In genomic region chr18:3703732-3704176, GRCh38 we compare ENCODE assay signal across 8 cellular contexts.
A peak's percentile ranks its signal among the peaks of the same experiment; 100 is the strongest.
DNase-seq lines count a peak whose midpoint lies in the region; ATAC-seq, FAIRE-seq and TF ChIP-seq lines count a peak whose summit lies in the region.

No MANE protein-coding gene starts in this region.

- TF ChIP-seq EP300 in H1 (IDR thresholded peaks at IDR 0.05; ENCODE audit: borderline replicate concordance in 1 of 2, low read depth in 2 of 2, low read length in 2 of 2): no peak

- no peak overlapping the region; the same call in 1 of the 2 replicates for H2BK12ac ChIP-seq in H1 (ENCODE audit: low read depth, low read length)

- H3K79me2 ChIP-seq in H1 (ENCODE audit: control insufficient read depth in 1 of 2, insufficient read depth in 2 of 2, low read length in 2 of 2) (no peaks in the 10 kb centered on the region), mesendoderm (ENCODE audit: control insufficient read depth, insufficient read depth, low read length) (no peaks in the 10 kb centered on the region)

- H3K56ac ChIP-seq in H1 (replicated peaks; ENCODE audit: insufficient read length, low read depth, low read length): no peak overlapping the region
- H3K56ac ChIP-seq in mesendoderm (ENCODE audit: low read length): no peak overlapping the region

- no peak overlapping the region for H3K14ac ChIP-seq in H1 (ENCODE audit: insufficient read length)

- H3K4me2 ChIP-seq in H1 (ENCODE audit: insufficient read depth in 1 of 2, low read depth in 2 of 2, low read length in 2 of 2): no peak overlapping the region
- no peak overlapping the region for H3K4me2 ChIP-seq in mesendoderm (ENCODE audit: low read length)

- no peak overlapping the region for H3K4me3 ChIP-seq in H1 (ENCODE audit: extremely low read depth in 1 of 4, insufficient read depth in 2 of 4, low read depth in 3 of 4, low read length in 4 of 4)
- H3K4me3 ChIP-seq in mesendoderm (ENCODE audit: low read length): no peak overlapping the region
- H3K4me3 ChIP-seq in upper lobe of right lung: no peak overlapping the region

- H2BK120ac ChIP-seq in H1 (replicated peaks; ENCODE audit: low read depth, low read length) (no peak overlapping the region), mesendoderm (ENCODE audit: low read depth, low read length) (no peak overlapping the region)

- POLR2A ChIA-PET in RWPE1 (lab: Yijun Ruan, JAX; ENCODE audit: low non-redundant PET): no interaction called here
- POLR2A ChIA-PET in H1 (lab: Charles Lee; ENCODE audit: partially characterized antibody): no interaction called here

- H3K4me1 ChIP-seq in H1 (replicated peaks in 1 of 4; ENCODE audit: control insufficient read depth in 3 of 4, insufficient read depth in 4 of 4, low read length in 3 of 4): 0 out of 7 replicates have a peak, but pooled peaks cover 0 to 2% (median 0%) of the 10 kb centered on the region in 4 experiments
- no peaks in the 10 kb centered on the region for H3K4me1 ChIP-seq in mesendoderm (ENCODE audit: control insufficient read depth, low read depth, low read length)
- H3K4me1 ChIP-seq in upper lobe of right lung: no peaks in the 10 kb centered on the region

- no peaks in the 10 kb centered on the region for H3K79me1 ChIP-seq in H1 (ENCODE audit: low read depth, low read length)
- no peaks in the 10 kb centered on the region for H3K79me1 ChIP-seq in mesendoderm (ENCODE audit: low read length)

- H3K18ac ChIP-seq in H1 (ENCODE audit: extremely low read depth, low read length) (no peak overlapping the region), mesendoderm (ENCODE audit: low read length) (no peak overlapping the region)

- no peaks in the 10 kb centered on the region for H4K20me1 ChIP-seq in H1 (replicated peaks in 1 of 2; ENCODE audit: control insufficient read depth in 1 of 2, insufficient read depth in 2 of 2, low read length in 2 of 2)

- DNase-seq in DMS53 (lab: John Stamatoyannopoulos, UW): peak; percentile 92
- DNase-seq in HK-2 (ENCODE audit: unreplicated experiment): peak; percentile 48
- peak; percentile 64 for DNase-seq in RWPE1 (ENCODE audit: low spot score)
- peak in 1 of 2 experiments; percentile 65 for DNase-seq in H1 (ENCODE audit: low read depth in 1 of 2, low spot score in 2 of 2)
- DNase-seq in mesendoderm: peak; percentile 85
- peak; percentile 70 for DNase-seq in upper lobe of right lung

- H3K36me3 ChIP-seq in H1 (ENCODE audit: control insufficient read depth in 2 of 4, insufficient read depth in 4 of 4, low read length in 3 of 4): no peaks in the 10 kb centered on the region
- H3K36me3 ChIP-seq in mesendoderm (ENCODE audit: control insufficient read depth, insufficient read depth, low read length): no peaks in the 10 kb centered on the region
- H3K36me3 ChIP-seq in upper lobe of right lung: no peaks in the 10 kb centered on the region

- H4K5ac ChIP-seq in H1 (ENCODE audit: insufficient read length, low read depth, low read length): no peak overlapping the region
- no peak overlapping the region for H4K5ac ChIP-seq in mesendoderm (ENCODE audit: low read length)

- no peaks in the 10 kb centered on the region for H3K23me2 ChIP-seq in H1 (ENCODE audit: low read depth, low read length)

- H2AFZ ChIP-seq in H1 (ENCODE audit: low read length): no peak overlapping the region

- H4K91ac ChIP-seq in H1 (replicated peaks; ENCODE audit: insufficient read length, low read length): no peak overlapping the region

- H4K8ac ChIP-seq in H1 (ENCODE audit: extremely low read depth, insufficient read depth, low read length) (no peak overlapping the region), mesendoderm (ENCODE audit: low read depth, low read length) (no peak overlapping the region)

- no peak overlapping the region for H3K9ac ChIP-seq in H1 (replicated peaks in 1 of 4; ENCODE audit: extremely low read depth in 1 of 4, low read depth in 3 of 4, low read length in 3 of 4)
- H3K9ac ChIP-seq in mesendoderm (ENCODE audit: low read length): no peak overlapping the region

- intact Hi-C loops in upper lobe of right lung (cut with DNase I): no loop called here

- no peaks in the 10 kb centered on the region for H3K27me3 ChIP-seq in H1 (replicated peaks in 1 of 4; ENCODE audit: control insufficient read depth in 3 of 4, extremely low read depth in 1 of 4, insufficient read depth in 3 of 4, low read length in 3 of 4)
- no peaks in the 10 kb centered on the region for H3K27me3 ChIP-seq in mesendoderm (ENCODE audit: insufficient read depth, low read length, poor library complexity)
- no peaks in the 10 kb centered on the region for H3K27me3 ChIP-seq in upper lobe of right lung

- H3K23ac ChIP-seq in H1 (ENCODE audit: insufficient read length) (no peak overlapping the region), mesendoderm (ENCODE audit: low read length) (no peak overlapping the region)

- 43% methylated on average over 7 of the region's 7 CpGs; no CpG with 5 or more reads in 1 of the 2 experiments for WGBS in H1 (ENCODE audit: extremely low coverage in 1 of 2, insufficient coverage in 1 of 2, insufficient read length in 1 of 2, insufficient replicate concordance in 2 of 2, low coverage in 1 of 2, low lambda C conversion rate in 2 of 2, missing lambda C conversion rate in 1 of 2), 2 experiments
- no CpG with 5 or more reads among the region's 7 CpGs for WGBS in mesendoderm (ENCODE audit: extremely low coverage, insufficient coverage, low lambda C conversion rate)

- TF ChIP-seq RAD21 in H1 (IDR thresholded peaks at IDR 0.05 in 1 of 2, conservative IDR thresholded peaks at IDR 0.05 in 1 of 2; ENCODE audit: low read depth in 2 of 2, low read length in 2 of 2): peak; percentile 75 to 79

- H3K27ac ChIP-seq in RWPE1 (no peak overlapping the region), H1 (ENCODE audit: low read depth, low read length) (no peak overlapping the region), mesendoderm (ENCODE audit: low read depth, low read length) (no peak overlapping the region), upper lobe of right lung (no peak overlapping the region)

- H3K9me3 ChIP-seq in H1 (ENCODE audit: insufficient read depth in 2 of 2, low read depth in 1 of 2, low read length in 1 of 2) (no peaks in the 10 kb centered on the region), upper lobe of right lung (no peaks in the 10 kb centered on the region)

- peak; percentile 86 for FAIRE-seq in H1 (lab: Jason Lieb, UNC)

- peak; percentile 85 for TF ChIP-seq CTCF in RWPE1 (conservative IDR thresholded peaks at IDR 0.05; ENCODE audit: low read depth)
- peak; percentile 51 to 76 (median 73) for TF ChIP-seq CTCF in H1 (IDR thresholded peaks at IDR 0.05; ENCODE audit: control extremely low read depth in 1 of 3, insufficient read depth in 1 of 3, low read depth in 1 of 3, low read length in 3 of 3)
- TF ChIP-seq CTCF in upper lobe of right lung (IDR thresholded peaks at IDR 0.05): peak; percentile 66

- CTCF ChIA-PET in RWPE1 (lab: Yijun Ruan, JAX) (interaction anchor here (0.5 to 2.7 kb wide), 11 partner anchors 30 to 949 kb away, joined by 3 to 19 read pairs (median 4); no protein-coding TSS in a partner anchor), H1 (lab: Charles Lee; ENCODE audit: partially characterized antibody) (interaction anchor here (0.6 to 3.6 kb wide), 18 partner anchors 9 to 291 kb away, joined by 3 to 35 read pairs (median 3); no protein-coding TSS in a partner anchor)

- no peak overlapping the region for H2BK15ac ChIP-seq in H1 (ENCODE audit: low read length)
- H2BK15ac ChIP-seq in mesendoderm (replicated peaks; ENCODE audit: low read depth): no peak overlapping the region

- ATAC-seq in upper lobe of right lung (peak; percentile 81), GM21723 (IDR thresholded peaks at IDR 0.05; ENCODE audit: unreplicated experiment) (no peak), GM18861 (IDR thresholded peaks at IDR 0.05; ENCODE audit: unreplicated experiment) (no peak)

- H2BK5ac ChIP-seq in H1 (ENCODE audit: low read depth, low read length) (no peak overlapping the region), mesendoderm (ENCODE audit: low read length) (no peak overlapping the region)

- TF ChIP-seq POLR2A in H1 (IDR thresholded peaks at IDR 0.05; ENCODE audit: control extremely low read depth in 1 of 2, low read depth in 2 of 2, low read length in 2 of 2): no peak

- H2AK5ac ChIP-seq in H1 (ENCODE audit: low read depth, low read length) (no peak overlapping the region), mesendoderm (ENCODE audit: low read length) (no peak overlapping the region)

- H2BK20ac ChIP-seq in H1 (ENCODE audit: low read length): no peak overlapping the region

- H3K4ac ChIP-seq in H1 (replicated peaks; ENCODE audit: insufficient read length, low read depth, low read length): no peak overlapping the region
- H3K4ac ChIP-seq in mesendoderm (ENCODE audit: low read depth, low read length): no peak overlapping the region

TF ChIP-seq in H1, 55 proteins besides CTCF, POLR2A, EP300 and RAD21:
- peak; percentile 34; the same call in 1 of the 2 replicates for TF ChIP-seq TEAD4 (IDR thresholded peaks at IDR 0.05; ENCODE audit: low read depth, low read length)
- TF ChIP-seq BACH1 (IDR thresholded peaks at IDR 0.05; ENCODE audit: low read length): no peak
- 0 out of 2 replicates have a peak, but pooled peaks have one; percentile 37 for TF ChIP-seq YY1 (IDR thresholded peaks at IDR 0.05; ENCODE audit: low read depth, low read length)
- no peak for TF ChIP-seq USF2 (IDR thresholded peaks at IDR 0.05; ENCODE audit: low read length)
- no peak for TF ChIP-seq EZH2 (IDR thresholded peaks at IDR 0.05; ENCODE audit: low read depth, low read length, severe bottlenecking)
- TF ChIP-seq SRF (IDR thresholded peaks at IDR 0.05; ENCODE audit: low read depth, low read length): no peak
